ENCODE assay signal across 1 cellular context in the genomic region with DNA sequence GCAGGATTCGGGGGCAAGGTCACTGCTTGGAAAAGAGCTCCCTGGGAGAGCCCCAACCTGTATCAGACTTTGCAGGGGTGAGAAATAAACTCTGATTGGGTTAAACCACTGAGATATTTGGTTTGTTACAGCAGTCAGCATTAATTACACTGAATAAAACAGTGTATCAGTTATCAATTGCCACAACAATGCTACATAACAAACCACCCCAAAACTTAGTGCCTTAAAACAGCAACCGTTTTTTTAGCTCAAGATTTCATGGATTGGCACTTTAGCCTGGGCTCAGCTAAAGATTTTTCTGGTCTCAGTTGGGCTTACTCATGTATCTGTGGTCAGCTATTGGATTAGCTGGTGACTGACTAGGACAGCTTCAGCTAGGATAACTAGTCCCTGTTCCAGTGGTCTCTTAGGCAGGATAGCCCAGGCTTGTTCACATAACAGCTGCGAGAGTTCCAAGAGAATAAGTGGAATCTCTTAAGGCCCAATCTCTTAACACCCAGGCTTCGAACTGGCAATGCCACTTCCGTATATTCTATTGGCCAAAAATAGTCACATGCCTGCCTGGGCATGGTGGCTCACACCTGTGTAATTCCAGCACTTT. TPM values are rescaled to one million over a fixed set of nuclear protein-coding genes. Genes with fewer than 3 reads are reported as not detected.
"Had no signal": no experiment of that assay in that cellular context is flagged by ENCODE, and none has a peak within 500 bp of the region (broad histone marks: within the 10 kb centered on the region; RNA-seq: fewer than 3 reads in every experiment).

No MANE protein-coding gene starts in this region.

RNA-seq across cellular contexts. Expression of a gene that starts 49.1 kb away (rescaled TPM):
- total RNA-seq: activated T-helper 1 cell treated with anti-CD3 and anti-CD28 coated beads, Interleukin-12 subunit alpha, Interleukin-12 subunit beta, Interleukin-2, Interleukin-4 antibody, amounts not matched to agents 30 ng/mL and 10 ng/mL and 1 ng/mL, durations not matched to agents 14 hours and 24 hours and 36 hours had no signal
